1 cellular context compared by ENCODE assay signal in the genomic region with DNA sequence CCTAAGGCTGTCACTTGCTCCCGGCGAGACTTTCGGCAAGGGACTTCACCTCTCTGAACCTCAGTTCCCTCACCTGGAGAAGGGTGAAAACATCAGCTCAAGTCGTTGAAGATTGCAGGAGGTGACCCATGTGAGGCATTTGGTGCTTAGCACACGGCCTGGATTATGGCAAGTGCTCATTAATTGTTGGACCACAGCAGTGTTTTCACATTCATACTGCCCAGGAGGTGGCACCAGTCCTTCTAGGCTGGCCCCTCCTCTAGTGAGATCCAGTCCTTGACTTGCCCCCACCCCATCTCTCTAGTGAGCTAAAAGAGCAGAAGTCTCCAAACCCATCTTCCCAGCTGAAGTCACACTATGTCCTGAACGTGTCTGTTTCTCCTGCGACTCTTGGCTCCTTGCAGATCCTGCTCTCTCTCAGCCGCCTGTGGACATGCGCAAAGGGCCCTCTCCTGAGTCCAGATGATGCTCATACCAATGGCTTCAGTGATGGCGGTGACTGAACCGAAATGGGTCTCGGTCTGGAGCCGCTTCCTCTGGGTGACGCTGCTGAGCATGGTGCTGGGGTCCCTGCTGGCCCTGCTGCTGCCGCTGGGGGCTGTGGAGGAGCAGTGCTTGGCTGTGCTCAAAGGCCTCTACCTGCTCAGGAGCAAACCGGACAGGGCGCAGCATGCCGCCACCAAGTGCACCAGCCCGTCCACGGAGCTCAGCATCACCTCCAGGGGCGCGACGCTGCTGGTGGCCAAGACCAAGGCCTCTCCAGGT.
TF ChIP-seq lines count a peak whose summit lies in the region.

No MANE protein-coding gene starts in this region.

TF ChIP-seq in H1, 55 proteins besides CTCF, POLR2A, EP300 and RAD21:
- TF ChIP-seq JUN (IDR thresholded peaks at IDR 0.05; ENCODE audit: low read depth, low read length) (no peak), POLR2AphosphoS5 (IDR thresholded peaks at IDR 0.05; ENCODE audit: low read depth, low read length) (0 out of 2 replicates have a peak, but pooled peaks have one; percentile 13), HDAC2 (IDR thresholded peaks at IDR 0.05; ENCODE audit: borderline replicate concordance in 1 of 2, low read depth in 2 of 2, low read length in 2 of 2) (no peak)
- TF ChIP-seq, protein P1, sequence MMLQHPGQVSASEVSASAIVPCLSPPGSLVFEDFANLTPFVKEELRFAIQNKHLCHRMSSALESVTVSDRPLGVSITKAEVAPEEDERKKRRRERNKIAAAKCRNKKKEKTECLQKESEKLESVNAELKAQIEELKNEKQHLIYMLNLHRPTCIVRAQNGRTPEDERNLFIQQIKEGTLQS (IDR thresholded peaks at IDR 0.05; ENCODE audit: insufficient read depth, low read depth, low read length): no peak
